Comparison of ENCODE assay signal across 7 cellular contexts in genomic region chr12:6376079-6376941, GRCh38.
DNase-seq lines count a peak whose midpoint lies in the region; ATAC-seq and TF ChIP-seq lines count a peak whose summit lies in the region.

No MANE protein-coding gene starts in this region.

- peak; percentile 21; the same call in 1 of the 2 replicates for TF ChIP-seq CTCF in GM12875 (IDR thresholded peaks at IDR 0.05; ENCODE audit: borderline replicate concordance, insufficient read depth, low read depth, low read length)

- peak overlapping the region; percentile 91 for H3K9ac ChIP-seq in mucosa of stomach (ENCODE audit: low read length)

- H3K27me3 ChIP-seq in mucosa of stomach (ENCODE audit: control insufficient read depth, insufficient read depth, low read length), result no peaks in the 10 kb centered on the region

- TF ChIP-seq POLR2A in GM18505 (IDR thresholded peaks at IDR 0.05; ENCODE audit: borderline replicate concordance, extremely low read depth, insufficient read depth, insufficient read length), result no peak

- H3K4me3 ChIP-seq in GM12875 (ENCODE audit: low read depth, low read length) (no peak overlapping the region), mucosa of stomach (ENCODE audit: low read length) (peak overlapping the region; percentile 57)

- no peaks in the 10 kb centered on the region for H3K36me3 Mint-ChIP-seq in effector memory CD8-positive, alpha-beta T cell (ENCODE audit: insufficient read depth)

- peaks cover 55% of the 10 kb centered on the region for H3K4me1 ChIP-seq in mucosa of stomach (ENCODE audit: control insufficient read depth, insufficient read depth, low read length)

- peak overlapping the region; percentile 55 to 71 for H3K27ac Mint-ChIP-seq in effector memory CD8-positive, alpha-beta T cell

- H3K36me3 ChIP-seq in mucosa of stomach (ENCODE audit: control insufficient read depth, insufficient read depth, low read length), result no peaks in the 10 kb centered on the region

- peak overlapping the region; percentile 57 to 69 for H3K4me3 Mint-ChIP-seq in effector memory CD8-positive, alpha-beta T cell

- ATAC-seq in effector memory CD8-positive, alpha-beta T cell (replicated peaks), result peak; percentile 61
- ATAC-seq in GM18505 (IDR thresholded peaks at IDR 0.05; ENCODE audit: unreplicated experiment) (no peak), HG02759 (IDR thresholded peaks at IDR 0.05; ENCODE audit: unreplicated experiment) (no peak)

- peaks cover 11 to 26% of the 10 kb centered on the region in 2 donors for H3K4me1 Mint-ChIP-seq in effector memory CD8-positive, alpha-beta T cell (ENCODE audit: low read depth in 2 of 2)

- H3K9me3 ChIP-seq in mucosa of stomach (ENCODE audit: control insufficient read depth, low read length), result no peaks in the 10 kb centered on the region

- DNase-seq in NCI-H526 treated with DMSO at 0.1 percent for 48 hours (lab: John Stamatoyannopoulos, UW) (peak; percentile 8), NCI-H1105 (lab: John Stamatoyannopoulos, UW) (no peak)
- no peak for DNase-seq in effector memory CD8-positive, alpha-beta T cell

- no peaks in the 10 kb centered on the region for H3K9me3 Mint-ChIP-seq in effector memory CD8-positive, alpha-beta T cell

- H3K27me3 Mint-ChIP-seq in effector memory CD8-positive, alpha-beta T cell, result peaks cover 14 to 20% of the 10 kb centered on the region in 2 donors
